1 cellular context compared by ENCODE assay signal in genomic region chr4:93828830-93829530, GRCh38.
TF ChIP-seq lines count a peak whose summit lies in the region.

No MANE protein-coding gene starts in this region.

TF ChIP-seq in HEK293, 187 proteins besides CTCF, POLR2A, EP300 and RAD21 (continued from another document):
- TF ChIP-seq, protein P1, sequence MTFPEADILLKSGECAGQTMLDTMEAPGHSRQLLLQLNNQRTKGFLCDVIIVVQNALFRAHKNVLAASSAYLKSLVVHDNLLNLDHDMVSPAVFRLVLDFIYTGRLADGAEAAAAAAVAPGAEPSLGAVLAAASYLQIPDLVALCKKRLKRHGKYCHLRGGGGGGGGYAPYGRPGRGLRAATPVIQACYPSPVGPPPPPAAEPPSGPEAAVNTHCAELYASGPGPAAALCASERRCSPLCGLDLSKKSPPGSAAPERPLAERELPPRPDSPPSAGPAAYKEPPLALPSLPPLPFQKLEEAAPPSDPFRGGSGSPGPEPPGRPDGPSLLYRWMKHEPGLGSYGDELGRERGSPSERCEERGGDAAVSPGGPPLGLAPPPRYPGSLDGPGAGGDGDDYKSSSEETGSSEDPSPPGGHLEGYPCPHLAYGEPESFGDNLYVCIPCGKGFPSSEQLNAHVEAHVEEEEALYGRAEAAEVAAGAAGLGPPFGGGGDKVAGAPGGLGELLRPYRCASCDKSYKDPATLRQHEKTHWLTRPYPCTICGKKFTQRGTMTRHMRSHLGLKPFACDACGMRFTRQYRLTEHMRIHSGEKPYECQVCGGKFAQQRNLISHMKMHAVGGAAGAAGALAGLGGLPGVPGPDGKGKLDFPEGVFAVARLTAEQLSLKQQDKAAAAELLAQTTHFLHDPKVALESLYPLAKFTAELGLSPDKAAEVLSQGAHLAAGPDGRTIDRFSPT (tag by site-specific recombination; IDR thresholded peaks at IDR 0.05) = no peak
- TF ChIP-seq ZNF777 (tag by site-specific recombination; IDR thresholded peaks at IDR 0.05; ENCODE audit: borderline replicate concordance) (peak; percentile 30; the same call in 1 of the 2 replicates), ZNF175 (tag by site-specific recombination; IDR thresholded peaks at IDR 0.05) (no peak), SCRT1 (tag by site-specific recombination; IDR thresholded peaks at IDR 0.05; ENCODE audit: borderline replicate concordance) (no peak), ZIC2 (tag by site-specific recombination; IDR thresholded peaks at IDR 0.05) (peak; percentile 41), ZNF544 (tag by site-specific recombination; IDR thresholded peaks at IDR 0.05) (no peak), MZF1 (tag by site-specific recombination; IDR thresholded peaks at IDR 0.05; ENCODE audit: borderline replicate concordance) (no peak), ZBTB11 (tag by site-specific recombination; conservative IDR thresholded peaks at IDR 0.05; ENCODE audit: low read depth) (peak; percentile 70), GLIS1 (tag by site-specific recombination; IDR thresholded peaks at IDR 0.05) (peak; percentile 75), FEZF1 (tag by site-specific recombination; IDR thresholded peaks at IDR 0.05) (no peak), KLF17 (tag by site-specific recombination; IDR thresholded peaks at IDR 0.05) (no peak), SCRT2 (tag by site-specific recombination; IDR thresholded peaks at IDR 0.05) (peak; percentile 76), PRDM2 (tag by site-specific recombination; IDR thresholded peaks at IDR 0.05; ENCODE audit: borderline replicate concordance) (no peak), ZNF133 (tag by site-specific recombination; IDR thresholded peaks at IDR 0.05) (no peak)
- TF ChIP-seq, protein P2, sequence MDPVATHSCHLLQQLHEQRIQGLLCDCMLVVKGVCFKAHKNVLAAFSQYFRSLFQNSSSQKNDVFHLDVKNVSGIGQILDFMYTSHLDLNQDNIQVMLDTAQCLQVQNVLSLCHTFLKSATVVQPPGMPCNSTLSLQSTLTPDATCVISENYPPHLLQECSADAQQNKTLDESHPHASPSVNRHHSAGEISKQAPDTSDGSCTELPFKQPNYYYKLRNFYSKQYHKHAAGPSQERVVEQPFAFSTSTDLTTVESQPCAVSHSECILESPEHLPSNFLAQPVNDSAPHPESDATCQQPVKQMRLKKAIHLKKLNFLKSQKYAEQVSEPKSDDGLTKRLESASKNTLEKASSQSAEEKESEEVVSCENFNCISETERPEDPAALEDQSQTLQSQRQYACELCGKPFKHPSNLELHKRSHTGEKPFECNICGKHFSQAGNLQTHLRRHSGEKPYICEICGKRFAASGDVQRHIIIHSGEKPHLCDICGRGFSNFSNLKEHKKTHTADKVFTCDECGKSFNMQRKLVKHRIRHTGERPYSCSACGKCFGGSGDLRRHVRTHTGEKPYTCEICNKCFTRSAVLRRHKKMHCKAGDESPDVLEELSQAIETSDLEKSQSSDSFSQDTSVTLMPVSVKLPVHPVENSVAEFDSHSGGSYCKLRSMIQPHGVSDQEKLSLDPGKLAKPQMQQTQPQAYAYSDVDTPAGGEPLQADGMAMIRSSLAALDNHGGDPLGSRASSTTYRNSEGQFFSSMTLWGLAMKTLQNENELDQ (tag by site-specific recombination; IDR thresholded peaks at IDR 0.05; ENCODE audit: low read depth) = no peak
- TF ChIP-seq, protein P3, sequence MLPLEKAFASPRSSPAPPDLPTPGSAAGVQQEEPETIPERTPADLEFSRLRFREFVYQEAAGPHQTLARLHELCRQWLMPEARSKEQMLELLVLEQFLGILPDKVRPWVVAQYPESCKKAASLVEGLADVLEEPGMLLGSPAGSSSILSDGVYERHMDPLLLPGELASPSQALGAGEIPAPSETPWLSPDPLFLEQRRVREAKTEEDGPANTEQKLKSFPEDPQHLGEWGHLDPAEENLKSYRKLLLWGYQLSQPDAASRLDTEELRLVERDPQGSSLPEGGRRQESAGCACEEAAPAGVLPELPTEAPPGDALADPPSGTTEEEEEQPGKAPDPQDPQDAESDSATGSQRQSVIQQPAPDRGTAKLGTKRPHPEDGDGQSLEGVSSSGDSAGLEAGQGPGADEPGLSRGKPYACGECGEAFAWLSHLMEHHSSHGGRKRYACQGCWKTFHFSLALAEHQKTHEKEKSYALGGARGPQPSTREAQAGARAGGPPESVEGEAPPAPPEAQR (tag by site-specific recombination; IDR thresholded peaks at IDR 0.05) = no peak
- TF ChIP-seq, protein P4, sequence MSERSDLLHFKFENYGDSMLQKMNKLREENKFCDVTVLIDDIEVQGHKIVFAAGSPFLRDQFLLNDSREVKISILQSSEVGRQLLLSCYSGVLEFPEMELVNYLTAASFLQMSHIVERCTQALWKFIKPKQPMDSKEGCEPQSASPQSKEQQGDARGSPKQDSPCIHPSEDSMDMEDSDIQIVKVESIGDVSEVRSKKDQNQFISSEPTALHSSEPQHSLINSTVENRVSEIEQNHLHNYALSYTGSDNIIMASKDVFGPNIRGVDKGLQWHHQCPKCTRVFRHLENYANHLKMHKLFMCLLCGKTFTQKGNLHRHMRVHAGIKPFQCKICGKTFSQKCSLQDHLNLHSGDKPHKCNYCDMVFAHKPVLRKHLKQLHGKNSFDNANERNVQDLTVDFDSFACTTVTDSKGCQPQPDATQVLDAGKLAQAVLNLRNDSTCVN (tag by site-specific recombination; optimal IDR thresholded peaks at IDR 0.05) = peak; percentile 50
- TF ChIP-seq, protein P5, sequence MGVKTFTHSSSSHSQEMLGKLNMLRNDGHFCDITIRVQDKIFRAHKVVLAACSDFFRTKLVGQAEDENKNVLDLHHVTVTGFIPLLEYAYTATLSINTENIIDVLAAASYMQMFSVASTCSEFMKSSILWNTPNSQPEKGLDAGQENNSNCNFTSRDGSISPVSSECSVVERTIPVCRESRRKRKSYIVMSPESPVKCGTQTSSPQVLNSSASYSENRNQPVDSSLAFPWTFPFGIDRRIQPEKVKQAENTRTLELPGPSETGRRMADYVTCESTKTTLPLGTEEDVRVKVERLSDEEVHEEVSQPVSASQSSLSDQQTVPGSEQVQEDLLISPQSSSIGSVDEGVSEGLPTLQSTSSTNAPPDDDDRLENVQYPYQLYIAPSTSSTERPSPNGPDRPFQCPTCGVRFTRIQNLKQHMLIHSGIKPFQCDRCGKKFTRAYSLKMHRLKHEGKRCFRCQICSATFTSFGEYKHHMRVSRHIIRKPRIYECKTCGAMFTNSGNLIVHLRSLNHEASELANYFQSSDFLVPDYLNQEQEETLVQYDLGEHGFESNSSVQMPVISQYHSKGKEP (tag by site-specific recombination; IDR thresholded peaks at IDR 0.05) = no peak
TF ChIP-seq in HEK293: peak in this region for 13.
